21 cellular contexts compared by ENCODE assay signal in genomic region chr7:139330333-139331030, GRCh38. TPM values are rescaled to one million over a fixed set of nuclear protein-coding genes. Genes with fewer than 3 reads are reported as not detected.
A peak's percentile ranks its signal among the peaks of the same experiment; 100 is the strongest.
DNase-seq lines count a peak whose midpoint lies in the region; ATAC-seq and TF ChIP-seq lines count a peak whose summit lies in the region.
"Had no signal": no experiment of that assay in that cellular context is flagged by ENCODE, and none has a peak within 500 bp of the region (broad histone marks: within the 10 kb centered on the region; RNA-seq: fewer than 3 reads in every experiment).

No MANE protein-coding gene starts in this region.

- in situ Hi-C loops in ACHN (cut with HindIII; ENCODE audit: low pct_ligation_motif_present, low pct_unique_long_range_greater_than_20kb, low sequenced_read_pairs): no loop called here

- no peak overlapping the region for H3K4me3 ChIP-seq in Loucy (ENCODE audit: low read length, poor library complexity, severe bottlenecking)
- H3K4me3 ChIP-seq: MG63, PC-9, SJCRH30 had no signal

- no peaks in the 10 kb centered on the region for H3K9me2 ChIP-seq in Loucy (replicated peaks; ENCODE audit: low read depth, low read length)

- DNase-seq in activated naive CD4-positive, alpha-beta T cell treated with anti-CD3 and anti-CD28 coated beads, Interleukin-2, amount 50 U/mL, for 72 hours (ENCODE audit: low spot score in 2 of 2): no peak
- DNase-seq in activated naive CD4-positive, alpha-beta T cell treated with Interleukin-2 at 50 U/mL for 16 hours: no peak
- no peak for DNase-seq in T-helper 2 cell treated with Interferon-gamma antibody and Interleukin-4, amounts not matched to agents 5 μg/mL and 100 μg/mL, for 36 hours (ENCODE audit: low spot score)
- DNase-seq in stimulated activated effector memory CD8-positive, alpha-beta T cell treated with anti-CD3 and anti-CD28 coated beads, Interleukin-12 subunit alpha, Interleukin-12 subunit beta, amount 100 ng/mL, for 72 hours (ENCODE audit: low spot score in 2 of 2): no peak
- DNase-seq in ACHN: no peak
- DNase-seq: BE2C, DMS153, MG63, NCI-H1105 treated with DMSO at 0.1 percent for 48 hours, NCI-H146, NCI-H1930, NCI-H2107, NCI-H446, NCI-H524 treated with DMSO at 0.1 percent for 48 hours, NCI-H774, PC-9, SJCRH30 had no signal

- H3K9ac ChIP-seq in Loucy (ENCODE audit: low read depth, low read length, poor library complexity, severe bottlenecking): no peak overlapping the region

- peaks cover 9% of the 10 kb centered on the region for H3K4me1 Mint-ChIP-seq in T-helper 2 cell treated with Interferon-gamma antibody and Interleukin-4, amounts not matched to agents 5 μg/mL and 100 μg/mL, for 36 hours (ENCODE audit: low read depth)
- H3K4me1 Mint-ChIP-seq in stimulated activated effector memory CD8-positive, alpha-beta T cell treated with anti-CD3 and anti-CD28 coated beads, Interleukin-12 subunit alpha, Interleukin-12 subunit beta, amount 100 ng/mL, for 72 hours: peaks cover 14% of the 10 kb centered on the region

- H3K9me3 ChIP-seq in Loucy (ENCODE audit: insufficient read depth, low read depth, low read length): no peaks in the 10 kb centered on the region
- H3K9me3 ChIP-seq: BE2C, MG63, SJCRH30 had no signal

- no peaks in the 10 kb centered on the region for H3K36me3 ChIP-seq in Loucy (ENCODE audit: insufficient read depth, low read length)
- H3K36me3 ChIP-seq: BE2C, MG63, SJCRH30 had no signal

- peak overlapping the region in 1 of 2 donors; percentile 46 for H3K27ac Mint-ChIP-seq in activated naive CD4-positive, alpha-beta T cell treated with anti-CD3 and anti-CD28 coated beads, Interleukin-2, amount 50 U/mL, for 72 hours
- peak overlapping the region; percentile 53 for H3K27ac Mint-ChIP-seq in T-helper 2 cell treated with Interferon-gamma antibody and Interleukin-4, amounts not matched to agents 5 μg/mL and 100 μg/mL, for 36 hours
- H3K27ac Mint-ChIP-seq in stimulated activated effector memory CD8-positive, alpha-beta T cell treated with anti-CD3 and anti-CD28 coated beads, Interleukin-12 subunit alpha, Interleukin-12 subunit beta, amount 100 ng/mL, for 72 hours: no peak overlapping the region
- H3K27ac Mint-ChIP-seq: CD14-positive monocyte had no signal

- TF ChIP-seq CTCF in Loucy (conservative IDR thresholded peaks at IDR 0.05; ENCODE audit: low read length): no peak

- H3K9me3 Mint-ChIP-seq in activated naive CD4-positive, alpha-beta T cell treated with anti-CD3 and anti-CD28 coated beads, Interleukin-2, amount 50 U/mL, for 72 hours: peaks cover 0 to 8% of the 10 kb centered on the region in 2 donors
- H3K9me3 Mint-ChIP-seq in T-helper 2 cell treated with Interferon-gamma antibody and Interleukin-4, amounts not matched to agents 5 μg/mL and 100 μg/mL, for 36 hours: peaks cover 7% of the 10 kb centered on the region
- no peaks in the 10 kb centered on the region for H3K9me3 Mint-ChIP-seq in stimulated activated effector memory CD8-positive, alpha-beta T cell treated with anti-CD3 and anti-CD28 coated beads, Interleukin-12 subunit alpha, Interleukin-12 subunit beta, amount 100 ng/mL, for 72 hours

- no peaks in the 10 kb centered on the region for H3K79me2 ChIP-seq in Loucy (ENCODE audit: insufficient read depth, low read length)

- ATAC-seq in activated naive CD4-positive, alpha-beta T cell treated with anti-CD3 and anti-CD28 coated beads, Interleukin-2, amount 50 U/mL, for 72 hours: peak; percentile 54 to 90
- ATAC-seq in stimulated activated effector memory CD8-positive, alpha-beta T cell treated with anti-CD3 and anti-CD28 coated beads, Interleukin-12 subunit alpha, Interleukin-12 subunit beta, amount 100 ng/mL, for 72 hours: peak; percentile 85
- no peak for ATAC-seq in GM18502 (IDR thresholded peaks at IDR 0.05; ENCODE audit: poor library complexity, unreplicated experiment)
- ATAC-seq: Right ventricle myocardium inferior had no signal

- H3K4me3 Mint-ChIP-seq in T-helper 2 cell treated with Interferon-gamma antibody and Interleukin-4, amounts not matched to agents 5 μg/mL and 100 μg/mL, for 36 hours: no peak overlapping the region
- no peak overlapping the region for H3K4me3 Mint-ChIP-seq in stimulated activated effector memory CD8-positive, alpha-beta T cell treated with anti-CD3 and anti-CD28 coated beads, Interleukin-12 subunit alpha, Interleukin-12 subunit beta, amount 100 ng/mL, for 72 hours
- H3K4me3 Mint-ChIP-seq: CD14-positive monocyte had no signal

- H2AFZ ChIP-seq in Loucy (ENCODE audit: low read length): peak overlapping the region; percentile 73
- H2AFZ ChIP-seq: PC-9 had no signal

- peaks cover 2% of the 10 kb centered on the region for H3K27me3 Mint-ChIP-seq in T-helper 2 cell treated with Interferon-gamma antibody and Interleukin-4, amounts not matched to agents 5 μg/mL and 100 μg/mL, for 36 hours (ENCODE audit: low read depth)

- H3K4me1 ChIP-seq in Loucy (ENCODE audit: insufficient read depth, low read length, poor library complexity, severe bottlenecking): peaks cover 14% of the 10 kb centered on the region
- H3K4me1 ChIP-seq: BE2C, SJCRH30 had no signal

- H3K27me3 ChIP-seq in Loucy (ENCODE audit: insufficient read depth, low read length, poor library complexity, severe bottlenecking): peaks cover under 1% of the 10 kb centered on the region
- H3K27me3 ChIP-seq: BE2C, MG63, SJCRH30 had no signal

- H4K20me1 ChIP-seq in Loucy (ENCODE audit: insufficient read depth, low read length, poor library complexity, severe bottlenecking): no peaks in the 10 kb centered on the region

- peak overlapping the region; percentile 38 for H3K4me2 ChIP-seq in Loucy (ENCODE audit: low read depth, low read length, poor library complexity, severe bottlenecking)
- H3K4me2 ChIP-seq: PC-9 had no signal

- no peaks in the 10 kb centered on the region for H3F3A ChIP-seq in Loucy (ENCODE audit: low read depth)

- no peaks in the 10 kb centered on the region for H3K36me3 Mint-ChIP-seq in activated naive CD4-positive, alpha-beta T cell treated with anti-CD3 and anti-CD28 coated beads, Interleukin-2, amount 50 U/mL, for 72 hours
- no peaks in the 10 kb centered on the region for H3K36me3 Mint-ChIP-seq in T-helper 2 cell treated with Interferon-gamma antibody and Interleukin-4, amounts not matched to agents 5 μg/mL and 100 μg/mL, for 36 hours (ENCODE audit: low read depth)
- no peaks in the 10 kb centered on the region for H3K36me3 Mint-ChIP-seq in stimulated activated effector memory CD8-positive, alpha-beta T cell treated with anti-CD3 and anti-CD28 coated beads, Interleukin-12 subunit alpha, Interleukin-12 subunit beta, amount 100 ng/mL, for 72 hours
- H3K36me3 Mint-ChIP-seq: CD14-positive monocyte had no signal

RNA-seq across cellular contexts. Expression of gene FMC1, which starts 10.7 kb away (rescaled TPM):
- total RNA-seq in activated naive CD4-positive, alpha-beta T cell treated with anti-CD3 and anti-CD28 coated beads, Interleukin-2, amount 50 U/mL, for 72 hours: 10 to 100 TPM in 1 of 2 donors, 1 to 10 TPM in 1; 6.8 to 11.5 TPM

RNA-seq across cellular contexts. Expression of gene LUC7L2, which starts 29.2 kb away (rescaled TPM):
- 100 to 1,000 TPM; 136 to 143 TPM for total RNA-seq in activated naive CD4-positive, alpha-beta T cell treated with anti-CD3 and anti-CD28 coated beads, Interleukin-2, amount 50 U/mL, for 72 hours
